8 cellular contexts compared by ENCODE assay signal in the genomic region with DNA sequence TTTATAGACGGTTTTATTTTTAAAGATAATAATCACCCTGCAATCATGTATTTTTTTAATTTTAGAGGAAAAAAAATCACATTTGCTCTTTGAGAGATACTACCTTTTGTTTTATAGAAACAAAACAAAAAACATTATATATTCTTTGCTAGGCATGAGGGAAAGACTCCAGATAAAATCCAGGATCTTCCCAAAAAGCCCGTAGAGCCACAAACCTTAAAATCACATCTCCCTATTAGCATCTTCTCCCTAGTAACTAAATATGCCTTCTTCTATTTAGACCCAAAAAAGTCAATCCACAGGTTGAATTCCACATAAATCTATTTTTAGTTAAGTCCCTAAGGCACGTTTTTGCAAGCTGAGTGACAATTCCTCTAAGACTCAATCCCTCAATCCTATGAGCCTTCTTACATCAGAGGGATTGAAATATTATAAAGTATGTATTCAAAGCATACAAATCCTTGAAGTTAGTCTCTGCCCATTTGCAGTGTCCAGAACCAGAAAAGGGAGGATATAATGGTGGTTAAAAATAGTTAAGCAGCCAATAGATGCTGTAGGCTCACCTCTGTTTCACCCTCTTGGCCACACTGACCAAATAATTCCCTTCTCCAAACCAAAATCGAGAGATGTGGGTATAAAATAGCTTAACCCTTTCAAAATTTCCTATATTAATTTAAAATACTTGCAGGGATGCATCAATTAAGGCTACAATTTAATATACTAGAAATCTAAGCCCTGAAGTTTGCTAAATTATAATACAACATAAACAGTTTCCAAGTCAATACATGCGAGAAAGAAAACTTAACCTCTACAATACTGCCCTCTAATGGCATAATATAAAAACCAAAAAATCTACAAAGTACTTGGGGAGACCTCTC.
DNase-seq lines count a peak whose midpoint lies in the region; ATAC-seq and TF ChIP-seq lines count a peak whose summit lies in the region.

No MANE protein-coding gene starts in this region.

- DNase-seq in COR-L47 (lab: John Stamatoyannopoulos, UW) (peak; percentile 23), HT-29 (ENCODE audit: low spot score) (peak; percentile 85), Peyer's patch (no peak), dermis microvascular lymphatic vessel endothelial cell (ENCODE audit: low read depth in 2 of 2) (peak; percentile 43 to 57), midbrain (lab: John Stamatoyannopoulos, UW) (peak; percentile 76)
- no peak for DNase-seq in activated CD8-positive, alpha-beta memory T cell treated with anti-CD3 and anti-CD28 coated beads for 24 hours

- no peaks in the 10 kb centered on the region for H3K27me3 ChIP-seq in Peyer's patch

- TF ChIP-seq POLR2A in Peyer's patch (IDR thresholded peaks at IDR 0.05) = no peak

- peak in 5 of 6 experiments; percentile 57 to 71 (median 67) for TF ChIP-seq CTCF in Peyer's patch (IDR thresholded peaks at IDR 0.05)

- no peaks in the 10 kb centered on the region for H3K9me3 ChIP-seq in Peyer's patch

- peaks cover 0 to 24% (median 3%) of the 10 kb centered on the region in 4 donors for H3K4me1 ChIP-seq in Peyer's patch

- peaks cover 0 to 22% (median 0%) of the 10 kb centered on the region in 3 donors for H3K36me3 ChIP-seq in Peyer's patch

- ATAC-seq in GM21529 (IDR thresholded peaks at IDR 0.05; ENCODE audit: unreplicated experiment) (no peak), GM21515 (IDR thresholded peaks at IDR 0.05; ENCODE audit: unreplicated experiment) (no peak)

- peak overlapping the region in 3 of 4 donors; percentile 81 to 96 (median 92) for H3K27ac ChIP-seq in Peyer's patch

- H3K4me3 ChIP-seq in Peyer's patch = peak overlapping the region; percentile 47 to 82 (median 59)

Comparison
In these comparisons a context has a peak if more than half of its experiments do, and no peak if none do; other contexts are left out.
1. DNase-seq: peak in COR-L47 (single experiment), HT-29 (single experiment), dermis microvascular lymphatic vessel endothelial cell (2 of 2) and midbrain (single experiment); none in Peyer's patch (0 of 3) and activated CD8-positive, alpha-beta memory T cell treated with anti-CD3 and anti-CD28 coated beads for 24 hours (single experiment).